Comparison of ENCODE assay signal across 1 cellular context in genomic region chr18:62531078-62531477, GRCh38.
TF ChIP-seq lines count a peak whose summit lies in the region.

No MANE protein-coding gene starts in this region.

TF ChIP-seq in GM12878, 131 proteins besides CTCF, POLR2A, EP300 and RAD21:
- no peak for TF ChIP-seq ZNF687 (IDR thresholded peaks at IDR 0.05)
- TF ChIP-seq SPI1 (IDR thresholded peaks at IDR 0.05; ENCODE audit: borderline replicate concordance, insufficient read depth, low read depth, low read length): peak; percentile 52; the same call in 1 of the 2 replicates
- no peak for TF ChIP-seq BCL11A (IDR thresholded peaks at IDR 0.05; ENCODE audit: low read depth, low read length)
- TF ChIP-seq BMI1 (IDR thresholded peaks at IDR 0.05; ENCODE audit: borderline replicate concordance): no peak
- no peak for TF ChIP-seq RB1 (IDR thresholded peaks at IDR 0.05; ENCODE audit: borderline replicate concordance)
- no peak for TF ChIP-seq CBX3 (IDR thresholded peaks at IDR 0.05; ENCODE audit: borderline replicate concordance, low read depth)
- no peak for TF ChIP-seq MYB (IDR thresholded peaks at IDR 0.05; ENCODE audit: borderline replicate concordance, low read depth, low read length)
- no peak for TF ChIP-seq FOXM1 (IDR thresholded peaks at IDR 0.05; ENCODE audit: low read depth, low read length)
TF ChIP-seq in GM12878: peak in this region for 1.
